ENCODE assay signal across 8 cellular contexts in the genomic region with DNA sequence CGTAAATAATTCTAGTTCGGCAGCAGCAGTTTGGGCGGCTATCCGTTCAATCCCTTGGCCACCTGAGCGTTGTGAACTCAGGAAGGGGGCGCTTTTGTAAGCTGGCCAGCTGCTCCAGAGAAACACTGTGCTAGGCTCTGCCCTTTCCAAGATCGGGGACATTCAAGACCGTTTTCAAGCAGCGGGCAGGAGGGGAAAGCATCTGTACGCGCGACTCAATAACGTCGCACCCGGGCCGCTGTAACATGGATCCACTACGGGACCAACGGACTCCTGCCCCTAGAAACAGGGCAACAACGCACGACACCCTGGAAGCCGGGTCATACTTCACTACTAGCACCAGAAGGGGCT. TPM values are rescaled to one million over a fixed set of nuclear protein-coding genes. Genes with fewer than 3 reads are reported as not detected.
A peak's percentile ranks its signal among the peaks of the same experiment; 100 is the strongest.
DNase-seq lines count a peak whose midpoint lies in the region; ATAC-seq and TF ChIP-seq lines count a peak whose summit lies in the region.

No MANE protein-coding gene starts in this region.

- H3K9ac ChIP-seq in HUES64 (ENCODE audit: low read depth, low read length) = peak overlapping the region; percentile 85

- H3K9me3 Mint-ChIP-seq in stimulated activated naive CD8-positive, alpha-beta T cell treated with anti-CD3 and anti-CD28 coated beads, Interleukin-15, amount 100 ng/mL, for 72 hours = no peaks in the 10 kb centered on the region

- WGBS in HUES64 = under 1% methylated on average over 21 of the region's 21 CpGs

- H3K36me3 ChIP-seq in HUES64 (ENCODE audit: insufficient read depth, low read length) = peaks cover 44% of the 10 kb centered on the region

- TF ChIP-seq POLR2A in GM18505 (IDR thresholded peaks at IDR 0.05; ENCODE audit: borderline replicate concordance, extremely low read depth, insufficient read depth, insufficient read length) = no peak

- H3K4me3 Mint-ChIP-seq in stimulated activated naive CD8-positive, alpha-beta T cell treated with anti-CD3 and anti-CD28 coated beads, Interleukin-15, amount 100 ng/mL, for 72 hours = peak overlapping the region; percentile 97 to 99

- no peaks in the 10 kb centered on the region for H3K27me3 ChIP-seq in HUES64 (ENCODE audit: insufficient read depth, low read length)

- in situ Hi-C loops in ACHN (cut with HindIII; ENCODE audit: low pct_ligation_motif_present, low pct_unique_long_range_greater_than_20kb, low sequenced_read_pairs) = no loop called here

- H3K9me3 ChIP-seq in HUES64 (ENCODE audit: insufficient read depth, low read depth, low read length) = no peaks in the 10 kb centered on the region
- H3K9me3 ChIP-seq in iPS-18c (ENCODE audit: control insufficient read depth, insufficient read depth, low read length) = no peaks in the 10 kb centered on the region

- H3K27ac Mint-ChIP-seq in stimulated activated naive CD8-positive, alpha-beta T cell treated with anti-CD3 and anti-CD28 coated beads, Interleukin-15, amount 100 ng/mL, for 72 hours = peak overlapping the region; percentile 97 to 99

- H3K4me3 ChIP-seq in HUES64 (ENCODE audit: low read length) (peak overlapping the region; percentile 98), iPS-18c (ENCODE audit: insufficient read depth, low read depth, low read length) (peak overlapping the region; percentile 90)

- peak; percentile 18 for ATAC-seq in GM18502 (IDR thresholded peaks at IDR 0.05; ENCODE audit: poor library complexity, unreplicated experiment)
- ATAC-seq in stimulated activated naive CD8-positive, alpha-beta T cell treated with anti-CD3 and anti-CD28 coated beads, Interleukin-15, amount 100 ng/mL, for 72 hours = peak; percentile 43
- ATAC-seq in GM18505 (IDR thresholded peaks at IDR 0.05; ENCODE audit: unreplicated experiment) = no peak

- H3K27ac ChIP-seq in HUES64 (ENCODE audit: low read depth, low read length) (peak overlapping the region; percentile 70), VCaP (peak overlapping the region; percentile 74)

- H3K4me1 Mint-ChIP-seq in stimulated activated naive CD8-positive, alpha-beta T cell treated with anti-CD3 and anti-CD28 coated beads, Interleukin-15, amount 100 ng/mL, for 72 hours = peaks cover 23% of the 10 kb centered on the region

- H3K4me1 ChIP-seq in HUES64 (ENCODE audit: insufficient read depth, low read length) = peaks cover 19% of the 10 kb centered on the region

- H3K27me3 Mint-ChIP-seq in stimulated activated naive CD8-positive, alpha-beta T cell treated with anti-CD3 and anti-CD28 coated beads, Interleukin-15, amount 100 ng/mL, for 72 hours = no peaks in the 10 kb centered on the region

- peak; percentile 37 for DNase-seq in ACHN
- DNase-seq in stimulated activated naive CD8-positive, alpha-beta T cell treated with anti-CD3 and anti-CD28 coated beads, Interleukin-15, amount 100 ng/mL, for 72 hours = no peak
- no peak for DNase-seq in NK-92 treated with Interleukin-12 subunit alpha and Interleukin-12 subunit beta, amount 100 ng/mL, for 24 hours (lab: John Stamatoyannopoulos, UW)

- TF ChIP-seq CTCF in VCaP (conservative IDR thresholded peaks at IDR 0.05) = no peak

RNA-seq across cellular contexts. Expression of gene TOP2A, which starts 0.5 kb away (rescaled TPM):
- 194 TPM for polyA plus RNA-seq in HUES64 (2013, experiment 1 of 2)
- 217 TPM for polyA plus RNA-seq in HUES64 (2013, experiment 2 of 2)

RNA-seq across cellular contexts. Expression of gene IGFBP4, which starts 26.0 kb away (rescaled TPM):
- 65.8 TPM for polyA plus RNA-seq in HUES64 (2013, experiment 1 of 2)
- polyA plus RNA-seq in HUES64 (2013, experiment 2 of 2) = 80.1 TPM

RNA-seq across cellular contexts. Expression of gene GJD3, which starts 52.7 kb away (rescaled TPM):
- polyA plus RNA-seq in HUES64 (2013, experiment 1 of 2) = not detected
- polyA plus RNA-seq in HUES64 (2013, experiment 2 of 2) = not detected
